Comparison of ENCODE assay signal across 1 cellular context in the genomic region with DNA sequence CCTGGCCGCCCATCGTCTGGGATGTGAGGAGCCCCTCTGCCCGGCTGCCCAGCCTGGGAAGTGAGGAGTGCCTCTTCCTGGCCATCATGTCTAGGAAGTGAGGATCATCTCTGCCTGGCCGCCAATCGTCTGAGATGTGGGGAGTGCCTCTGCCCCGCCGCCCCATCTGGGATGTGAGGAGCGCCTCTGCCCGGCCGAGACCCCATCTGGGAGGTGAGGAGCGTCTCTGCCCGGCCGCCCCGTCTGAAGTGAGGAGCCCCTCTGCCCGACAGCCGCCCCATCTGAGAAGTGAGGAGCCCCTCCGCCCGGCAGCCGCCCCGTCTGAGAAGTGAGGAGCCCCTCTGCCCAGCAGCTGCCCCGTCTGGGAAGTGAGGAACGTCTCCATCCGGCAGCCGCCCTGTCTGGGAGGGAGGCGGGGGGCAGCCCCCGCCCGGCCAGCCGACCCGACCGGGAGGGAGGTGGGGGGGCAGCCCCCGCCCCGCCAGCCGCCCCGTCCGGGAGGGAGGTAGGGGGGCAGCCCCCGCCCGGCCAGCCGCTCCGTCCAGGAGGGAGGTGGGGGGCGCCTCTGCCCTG. TPM values are rescaled to one million over a fixed set of nuclear protein-coding genes. Genes with fewer than 3 reads are reported as not detected.
"Had no signal": no experiment of that assay in that cellular context is flagged by ENCODE, and none has a peak within 500 bp of the region (broad histone marks: within the 10 kb centered on the region; RNA-seq: fewer than 3 reads in every experiment).

No MANE protein-coding gene starts in this region.

RNA-seq across cellular contexts. Expression of a gene that starts 22.7 kb away (rescaled TPM):
- total RNA-seq: G401 had no signal
